In the genomic region with DNA sequence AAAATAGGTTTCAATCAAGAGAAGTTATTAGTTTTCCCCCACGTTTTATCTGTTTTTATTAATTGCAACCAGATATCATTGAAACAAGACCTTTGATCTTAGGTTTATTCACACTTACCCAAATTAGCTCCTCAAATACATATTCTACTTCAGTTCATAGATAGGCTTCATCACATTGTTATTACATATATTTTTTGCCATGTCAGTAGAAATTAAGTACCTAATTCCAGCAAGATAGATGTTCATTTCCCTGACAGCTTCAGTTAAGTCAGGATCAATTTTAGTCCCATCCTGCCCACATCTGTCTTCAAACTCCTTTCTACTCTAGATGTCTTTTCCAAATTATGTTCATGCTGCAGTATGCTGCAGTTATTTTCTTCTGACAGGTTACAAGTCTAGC, we compare ENCODE assay signal across 2 cellular contexts.
TF ChIP-seq lines count a peak whose summit lies in the region.

No MANE protein-coding gene starts in this region.

TF ChIP-seq in A549, 52 proteins besides CTCF, POLR2A, EP300 and RAD21 (continued from another document):
- no peak for TF ChIP-seq BCL3 (IDR thresholded peaks at IDR 0.05)
- TF ChIP-seq, protein P1, sequence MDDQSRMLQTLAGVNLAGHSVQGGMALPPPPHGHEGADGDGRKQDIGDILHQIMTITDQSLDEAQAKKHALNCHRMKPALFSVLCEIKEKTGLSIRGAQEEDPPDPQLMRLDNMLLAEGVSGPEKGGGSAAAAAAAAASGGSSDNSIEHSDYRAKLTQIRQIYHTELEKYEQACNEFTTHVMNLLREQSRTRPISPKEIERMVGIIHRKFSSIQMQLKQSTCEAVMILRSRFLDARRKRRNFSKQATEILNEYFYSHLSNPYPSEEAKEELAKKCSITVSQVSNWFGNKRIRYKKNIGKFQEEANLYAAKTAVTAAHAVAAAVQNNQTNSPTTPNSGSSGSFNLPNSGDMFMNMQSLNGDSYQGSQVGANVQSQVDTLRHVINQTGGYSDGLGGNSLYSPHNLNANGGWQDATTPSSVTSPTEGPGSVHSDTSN (IDR thresholded peaks at IDR 0.05): no peak
- no peak for TF ChIP-seq KDM1A (IDR thresholded peaks at IDR 0.05; ENCODE audit: low read depth)
- no peak for TF ChIP-seq ELK1 (IDR thresholded peaks at IDR 0.05; ENCODE audit: low read depth, low read length)
- TF ChIP-seq KDM5A (IDR thresholded peaks at IDR 0.05): no peak
- no peak for TF ChIP-seq HEYL (CRISPR knock-in tag; IDR thresholded peaks at IDR 0.05)
- 0 out of 2 replicates have a peak, but pooled peaks have one; percentile 16 for TF ChIP-seq BHLHE40 (IDR thresholded peaks at IDR 0.05; ENCODE audit: low read depth, low read length)
- no peak for TF ChIP-seq HOXB5 (CRISPR knock-in tag; IDR thresholded peaks at IDR 0.05)

TF ChIP-seq in neural cell, 6 proteins besides CTCF, POLR2A, EP300 and RAD21 (continued from another document):
- TF ChIP-seq, protein P2, sequence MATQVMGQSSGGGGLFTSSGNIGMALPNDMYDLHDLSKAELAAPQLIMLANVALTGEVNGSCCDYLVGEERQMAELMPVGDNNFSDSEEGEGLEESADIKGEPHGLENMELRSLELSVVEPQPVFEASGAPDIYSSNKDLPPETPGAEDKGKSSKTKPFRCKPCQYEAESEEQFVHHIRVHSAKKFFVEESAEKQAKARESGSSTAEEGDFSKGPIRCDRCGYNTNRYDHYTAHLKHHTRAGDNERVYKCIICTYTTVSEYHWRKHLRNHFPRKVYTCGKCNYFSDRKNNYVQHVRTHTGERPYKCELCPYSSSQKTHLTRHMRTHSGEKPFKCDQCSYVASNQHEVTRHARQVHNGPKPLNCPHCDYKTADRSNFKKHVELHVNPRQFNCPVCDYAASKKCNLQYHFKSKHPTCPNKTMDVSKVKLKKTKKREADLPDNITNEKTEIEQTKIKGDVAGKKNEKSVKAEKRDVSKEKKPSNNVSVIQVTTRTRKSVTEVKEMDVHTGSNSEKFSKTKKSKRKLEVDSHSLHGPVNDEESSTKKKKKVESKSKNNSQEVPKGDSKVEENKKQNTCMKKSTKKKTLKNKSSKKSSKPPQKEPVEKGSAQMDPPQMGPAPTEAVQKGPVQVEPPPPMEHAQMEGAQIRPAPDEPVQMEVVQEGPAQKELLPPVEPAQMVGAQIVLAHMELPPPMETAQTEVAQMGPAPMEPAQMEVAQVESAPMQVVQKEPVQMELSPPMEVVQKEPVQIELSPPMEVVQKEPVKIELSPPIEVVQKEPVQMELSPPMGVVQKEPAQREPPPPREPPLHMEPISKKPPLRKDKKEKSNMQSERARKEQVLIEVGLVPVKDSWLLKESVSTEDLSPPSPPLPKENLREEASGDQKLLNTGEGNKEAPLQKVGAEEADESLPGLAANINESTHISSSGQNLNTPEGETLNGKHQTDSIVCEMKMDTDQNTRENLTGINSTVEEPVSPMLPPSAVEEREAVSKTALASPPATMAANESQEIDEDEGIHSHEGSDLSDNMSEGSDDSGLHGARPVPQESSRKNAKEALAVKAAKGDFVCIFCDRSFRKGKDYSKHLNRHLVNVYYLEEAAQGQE (IDR thresholded peaks at IDR 0.05; ENCODE audit: borderline replicate concordance): peak; percentile 33
